Comparison of ENCODE assay signal across 24 cellular contexts in the genomic region with DNA sequence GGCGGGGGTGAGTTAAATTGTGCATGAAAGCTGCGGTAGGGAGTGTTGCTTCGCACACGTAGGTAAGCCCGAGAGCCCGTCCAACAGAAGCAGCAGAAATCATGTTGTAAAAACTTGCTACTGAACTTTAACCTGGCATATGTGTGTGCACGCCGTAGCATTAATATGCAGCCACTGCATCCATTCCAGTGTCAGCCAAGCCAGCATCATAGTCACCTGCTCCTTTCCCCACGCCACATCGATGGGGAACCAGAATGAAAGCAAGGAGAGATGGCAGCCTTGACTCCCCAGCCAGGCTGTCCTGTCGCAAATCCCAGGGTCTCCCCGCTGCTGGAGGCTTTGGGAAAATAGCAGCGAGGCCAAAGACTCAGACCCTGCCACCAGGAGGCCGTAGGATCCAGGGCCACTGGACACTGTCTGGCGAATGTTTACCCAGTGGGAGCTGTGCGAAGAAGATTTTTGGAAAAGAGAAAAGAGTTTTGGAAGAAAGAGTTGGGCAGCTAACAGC. TPM values are rescaled to one million over a fixed set of nuclear protein-coding genes. Genes with fewer than 3 reads are reported as not detected.
DNase-seq lines count a peak whose midpoint lies in the region; ATAC-seq, FAIRE-seq and TF ChIP-seq lines count a peak whose summit lies in the region.
"Had no signal": no experiment of that assay in that cellular context is flagged by ENCODE, and none has a peak within 500 bp of the region (broad histone marks: within the 10 kb centered on the region; RNA-seq: fewer than 3 reads in every experiment).

No MANE protein-coding gene starts in this region.

- peaks cover 0 to 29% (median 0%) of the 10 kb centered on the region in 9 donors for H3K36me3 ChIP-seq in heart left ventricle
- no peaks in the 10 kb centered on the region for H3K36me3 ChIP-seq in kidney (ENCODE audit: control insufficient read depth in 1 of 2, insufficient read depth in 2 of 2, low read length in 2 of 2)
- H3K36me3 ChIP-seq in sigmoid colon, result peaks cover 0 to 53% (median 8%) of the 10 kb centered on the region in 4 donors
- H3K36me3 ChIP-seq: BLaER1, SJSA1 had no signal

- H3K27me3 ChIP-seq in heart left ventricle (no peaks in the 10 kb centered on the region), sigmoid colon (no peaks in the 10 kb centered on the region)
- H3K27me3 ChIP-seq: BLaER1, SJSA1 had no signal

- DNase-seq in left ventricle myocardium superior (peak; percentile 3), heart left ventricle (no peak), kidney (peak; percentile 7), sigmoid colon (peak; percentile 26), amniotic stem cell (lab: John Stamatoyannopoulos, UW) (no peak)
- DNase-seq: CD4-positive, CD25-positive, alpha-beta regulatory T cell; DMS153; DND-41; NCI-H1092 treated with DMSO at 0.1 percent for 48 hours; NCI-H1436; NCI-H187; NCI-H2171 treated with DMSO at 0.1 percent for 48 hours; NCI-H524; NCI-H748 treated with DMSO at 0.1 percent for 48 hours; PC-3 had no signal

- TF ChIP-seq CTCF in heart left ventricle (IDR thresholded peaks at IDR 0.05), result no peak
- no peak for TF ChIP-seq CTCF in kidney (IDR thresholded peaks at IDR 0.05; ENCODE audit: borderline replicate concordance, extremely low read depth, insufficient read depth)
- TF ChIP-seq CTCF in sigmoid colon (IDR thresholded peaks at IDR 0.05), result no peak

- ATAC-seq in left ventricle myocardium superior (no peak), heart left ventricle (no peak), HG02571 (IDR thresholded peaks at IDR 0.05; ENCODE audit: unreplicated experiment) (no peak), esophagus mucosa (no peak)
- ATAC-seq: PC-3, Right ventricle myocardium inferior had no signal

- no peak for FAIRE-seq in kidney (lab: Jason Lieb, UNC)
- FAIRE-seq: A204.1, GM12892, GM19239, H54 had no signal

- no peak for TF ChIP-seq EP300 in sigmoid colon (IDR thresholded peaks at IDR 0.05)

- H3K9me3 ChIP-seq in heart left ventricle (no peaks in the 10 kb centered on the region), kidney (ENCODE audit: control insufficient read depth in 1 of 2, low read length in 2 of 2) (no peaks in the 10 kb centered on the region), sigmoid colon (no peaks in the 10 kb centered on the region)
- H3K9me3 ChIP-seq: BLaER1, SJSA1 had no signal

- intact Hi-C loops in left ventricle myocardium superior (cut with micrococcal nuclease), result no loop called here
- intact Hi-C loops in heart left ventricle (cut with DNase I), result loop anchor here in 7 of 10 donors (10.0 kb wide), 2 partner anchors 222 to 252 kb away; partner anchors contain the start of gene NRTN (in 6 of the 7)
- intact Hi-C loops in kidney (cut with DNase I), result no loop called here
- intact Hi-C loops in sigmoid colon (cut with DNase I), result no loop called here

- WGBS in heart left ventricle, 4 donors, result 93 to 95% (median 95%) methylated on average over 16 of the region's 16 CpGs
- WGBS in sigmoid colon, 2 donors, result 94 to 96% methylated on average over 16 of the region's 16 CpGs

- TF ChIP-seq POLR2A in heart left ventricle (IDR thresholded peaks at IDR 0.05), result no peak
- no peak for TF ChIP-seq POLR2A in sigmoid colon (IDR thresholded peaks at IDR 0.05)

- H3K4me1 ChIP-seq in heart left ventricle (peaks cover 0 to 14% (median 3%) of the 10 kb centered on the region in 12 donors), kidney (ENCODE audit: control insufficient read depth in 1 of 2, insufficient read depth in 1 of 2, low read depth in 1 of 2, low read length in 2 of 2) (peaks cover 0 to 3% of the 10 kb centered on the region in 2 donors), sigmoid colon (peaks cover 0 to 7% (median 2%) of the 10 kb centered on the region in 4 donors)

- H3K27ac ChIP-seq in heart left ventricle (no peak overlapping the region), kidney (ENCODE audit: low read depth in 2 of 2, low read length in 2 of 2) (no peak overlapping the region), sigmoid colon (no peak overlapping the region)
- H3K27ac ChIP-seq: BLaER1, SJSA1 had no signal

- H3K9ac ChIP-seq in kidney (ENCODE audit: low read length in 2 of 2), result no peak overlapping the region
- H3K9ac ChIP-seq: BLaER1 had no signal

- H3K4me3 ChIP-seq in heart left ventricle (no peak overlapping the region), kidney (ENCODE audit: low read length in 2 of 2) (no peak overlapping the region), sigmoid colon (no peak overlapping the region)
- H3K4me3 ChIP-seq: BLaER1, SJSA1 had no signal

RNA-seq across cellular contexts. Expression of gene RANBP3, which starts 48.5 kb away (rescaled TPM):
- 76.6 TPM for total RNA-seq in left ventricle myocardium superior
- 10 to 100 TPM; 48.9 to 80.7 (median 58.0) TPM for total RNA-seq in heart left ventricle
- polyA plus RNA-seq in heart left ventricle, result 10 to 100 TPM; 29.4 to 59.7 TPM
- 69.7 TPM for total RNA-seq in kidney
- 33.7 TPM for polyA plus RNA-seq in kidney (ENCODE audit: insufficient read depth, low read depth, low replicate concordance)
- 10 to 100 TPM; 63.1 to 86.4 (median 82.7) TPM for total RNA-seq in sigmoid colon
- polyA plus RNA-seq in sigmoid colon, result 10 to 100 TPM; 27.0 to 47.5 (median 27.6) TPM
- 49.6 TPM for total RNA-seq in esophagus mucosa

Comparison
In these comparisons a context has a peak if more than half of its experiments do, and no peak if none do; other contexts are left out.
1. DNase-seq: peak in left ventricle myocardium superior (single experiment), kidney (single experiment) and sigmoid colon (single experiment); none in heart left ventricle (0 of 5) and amniotic stem cell (single experiment).
2. intact Hi-C loops: an anchor here in heart left ventricle (10.0 kb wide); none called in left ventricle myocardium superior, kidney and sigmoid colon.